Comparison of ENCODE assay signal across 8 cellular contexts in the genomic region with DNA sequence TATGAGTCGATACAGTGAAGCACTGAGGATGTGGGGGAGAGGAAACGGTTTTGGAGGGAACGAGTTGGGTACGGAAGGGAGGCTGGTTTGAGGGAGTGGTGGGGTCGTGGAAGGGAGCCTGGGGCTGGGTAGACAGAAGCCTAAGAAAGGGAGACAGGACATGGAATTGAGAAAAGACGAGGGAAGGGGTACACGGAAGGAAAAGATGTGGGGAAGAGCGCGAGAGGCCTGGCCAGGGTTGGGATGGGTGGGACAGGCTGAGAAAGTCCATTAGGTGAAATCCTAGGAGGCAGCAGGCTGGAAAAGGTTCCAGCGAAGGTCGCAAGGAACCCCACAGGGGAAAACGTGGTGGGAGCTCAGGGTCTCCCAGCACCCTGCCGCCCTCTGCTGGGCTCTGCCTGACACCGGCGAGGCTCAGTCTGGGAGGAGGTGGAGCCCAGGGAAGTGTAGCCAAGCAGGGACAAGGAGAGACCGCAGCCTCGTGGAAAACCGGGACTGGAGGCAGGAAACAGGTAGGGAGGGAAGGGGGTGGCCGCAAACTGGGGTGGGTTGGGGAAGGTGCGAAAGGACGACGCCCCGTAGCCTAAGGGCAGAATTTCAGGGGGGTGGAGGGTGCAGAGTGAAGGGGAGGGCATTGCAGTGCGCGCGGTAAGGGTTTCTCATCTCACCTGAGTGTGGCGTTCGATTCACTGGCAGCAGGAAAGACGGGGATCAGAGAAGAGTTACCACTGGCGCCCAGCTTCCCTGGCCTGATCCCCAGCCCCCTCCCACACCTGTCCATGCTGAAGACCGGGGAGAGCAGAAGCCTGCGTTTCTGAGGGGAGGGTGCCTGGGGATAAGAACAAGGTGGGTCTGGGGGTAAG. TPM values are rescaled to one million over a fixed set of nuclear protein-coding genes. Genes with fewer than 3 reads are reported as not detected.
A peak's percentile ranks its signal among the peaks of the same experiment; 100 is the strongest.
DNase-seq lines count a peak whose midpoint lies in the region; ATAC-seq and TF ChIP-seq lines count a peak whose summit lies in the region.

No MANE protein-coding gene starts in this region.

- 9% methylated on average over 32 of the region's 32 CpGs for WGBS in right cardiac atrium

- no peaks in the 10 kb centered on the region for H3K9me3 ChIP-seq in right cardiac atrium (ENCODE audit: control insufficient read depth, low read length)

- peak; percentile 35 for DNase-seq in NCI-H2029 (lab: John Stamatoyannopoulos, UW)
- peak; percentile 54 for DNase-seq in T1000 (lab: John Stamatoyannopoulos, UW)
- peak; percentile 43 for DNase-seq in astrocyte of the cerebellum (ENCODE audit: low read depth)
- peak; percentile 82 to 93 (median 91) for DNase-seq in right cardiac atrium
- DNase-seq in posterior cingulate gyrus, result peak; percentile 64 to 97 (median 82)
- no peak for DNase-seq in putamen (ENCODE audit: low spot score)

- peak; percentile 77 for TF ChIP-seq CTCF in GM12874 (IDR thresholded peaks at IDR 0.05; ENCODE audit: insufficient read depth, low read depth, low read length)
- TF ChIP-seq CTCF in astrocyte of the cerebellum (IDR thresholded peaks at IDR 0.05; ENCODE audit: low read depth, low read length, missing control alignments), result peak; percentile 60

- ATAC-seq in right cardiac atrium, result peak; percentile 64 to 67
- ATAC-seq in HG03135 (IDR thresholded peaks at IDR 0.05; ENCODE audit: unreplicated experiment), result no peak

- peaks cover 8% of the 10 kb centered on the region for H3K4me1 ChIP-seq in right cardiac atrium (ENCODE audit: control insufficient read depth, insufficient read depth, low read length)

- peak overlapping the region; percentile 51 for H3K27ac ChIP-seq in right cardiac atrium (ENCODE audit: low read length)

- H3K27me3 ChIP-seq in right cardiac atrium (ENCODE audit: control insufficient read depth, insufficient read depth), result no peaks in the 10 kb centered on the region

- H3K4me3 ChIP-seq in astrocyte of the cerebellum (ENCODE audit: low read depth, low read length), result peak overlapping the region; percentile 74
- H3K4me3 ChIP-seq in right cardiac atrium (ENCODE audit: low read length), result peak overlapping the region; percentile 53

- in situ Hi-C loops in astrocyte of the cerebellum (cut with HindIII; ENCODE audit: low sequenced_read_pairs), result no loop called here

- intact Hi-C loops in right cardiac atrium (cut with DNase I), result loop anchor here in 1 of 4 donors (10.0 kb wide), 1 partner anchor 704 kb away; a partner anchor contains a TSS
- intact Hi-C loops in posterior cingulate gyrus (cut with DNase I), result no loop called here

RNA-seq across cellular contexts. Expression of a gene that starts 4.3 kb away (rescaled TPM):
- total RNA-seq in right cardiac atrium, result 10 to 100 TPM; 34.8 to 40.0 (median 36.6) TPM
- polyA plus RNA-seq in right cardiac atrium, result 37.5 TPM

RNA-seq across cellular contexts. Expression of a gene that starts 28.2 kb away (rescaled TPM):
- 1 to 10 TPM; 1.5 to 2.6 (median 2.2) TPM for total RNA-seq in right cardiac atrium
- 4.8 TPM for polyA plus RNA-seq in right cardiac atrium

RNA-seq across cellular contexts. Expression of a gene that starts 43.7 kb away (rescaled TPM):
- total RNA-seq in right cardiac atrium, result not detected
- not detected for polyA plus RNA-seq in right cardiac atrium

RNA-seq across cellular contexts. Expression of a gene that starts 52.3 kb away (rescaled TPM):
- 1 to 10 TPM in 1 of 4 donors, under 1 TPM in 3; 0.32 to 1.8 (median 0.44) TPM for total RNA-seq in right cardiac atrium
- 0.77 TPM for polyA plus RNA-seq in right cardiac atrium
